ENCODE assay signal across 24 cellular contexts in genomic region chr10:66881814-66882213, GRCh38. TPM values are rescaled to one million over a fixed set of nuclear protein-coding genes. Genes with fewer than 3 reads are reported as not detected.
A peak's percentile ranks its signal among the peaks of the same experiment; 100 is the strongest.
DNase-seq lines count a peak whose midpoint lies in the region; ATAC-seq and TF ChIP-seq lines count a peak whose summit lies in the region.
"Had no signal": no experiment of that assay in that cellular context is flagged by ENCODE, and none has a peak within 500 bp of the region (broad histone marks: within the 10 kb centered on the region; RNA-seq: fewer than 3 reads in every experiment).

No MANE protein-coding gene starts in this region.

- H3K27me3 ChIP-seq in heart left ventricle, result no peaks in the 10 kb centered on the region
- H3K27me3 ChIP-seq: BE2C; BLaER1 treated with 17β-estradiol and CSF1 and Interleukin-3, amounts not matched to agents 10 nM and 100 nM had no signal

- H3K27ac ChIP-seq in heart left ventricle (peak overlapping the region in 5 of 12 donors; percentile 26 to 50 (median 37)), OCI-LY7 (ENCODE audit: low read depth, low read length, poor library complexity, severe bottlenecking) (no peak overlapping the region)
- H3K27ac ChIP-seq: A549; BLaER1 treated with 17β-estradiol and CSF1 and Interleukin-3, amounts not matched to agents 10 nM and 100 nM had no signal

- WGBS in heart left ventricle, 4 donors, result 50 to 52% (median 51%) methylated on average over 3 of the region's 3 CpGs

- no peaks in the 10 kb centered on the region for H3K9me2 ChIP-seq in OCI-LY7 (ENCODE audit: insufficient read depth, low read length)

- ATAC-seq in heart left ventricle (peak in 3 of 4 donors; percentile 34 to 47 (median 42)), left cardiac atrium (no peak), left ventricle myocardium superior (peak; percentile 66), Right ventricle myocardium inferior (no peak)
- ATAC-seq: A549, GM23338, HCT116 had no signal

- CTCF ChIA-PET in OCI-LY7 (lab: Charles Lee; ENCODE audit: unreplicated experiment), result no interaction called here

- DNase-seq in heart left ventricle (no peak), left cardiac atrium (no peak), left ventricle myocardium superior (no peak), Right ventricle myocardium inferior (ENCODE audit: missing footprints) (no peak), cerebellar cortex (ENCODE audit: low spot score) (peak; percentile 19), OCI-LY7 (ENCODE audit: low spot score) (no peak)
- no peak for DNase-seq in stimulated activated CD4-positive, alpha-beta T cell treated with anti-CD3 and anti-CD28 coated beads, Interleukin-4, amount 100 ng/mL, for 1 hour
- DNase-seq: 8988T; ACHN; AML-193; BE2C; CD4-positive, alpha-beta T cell; CD8-positive, alpha-beta memory T cell; DMS 273 treated with DMSO at 0.1 percent for 48 hours; DMS79; EL; GF-D8; H9 had no signal

- H3K36me3 ChIP-seq in heart left ventricle (no peaks in the 10 kb centered on the region), OCI-LY7 (ENCODE audit: insufficient read depth, low read length) (no peaks in the 10 kb centered on the region)
- H3K36me3 ChIP-seq: BE2C; BLaER1 treated with 17β-estradiol and CSF1 and Interleukin-3, amounts not matched to agents 10 nM and 100 nM had no signal

- TF ChIP-seq CTCF in heart left ventricle (IDR thresholded peaks at IDR 0.05), result no peak
- no peak for TF ChIP-seq CTCF in OCI-LY7 (conservative IDR thresholded peaks at IDR 0.05; ENCODE audit: low read length)

- H4K20me1 ChIP-seq in OCI-LY7 (ENCODE audit: insufficient read depth, low read length), result no peaks in the 10 kb centered on the region
- H4K20me1 ChIP-seq: BLaER1 treated with 17β-estradiol and CSF1 and Interleukin-3, amounts not matched to agents 10 nM and 100 nM had no signal

- no peaks in the 10 kb centered on the region for H3K79me2 ChIP-seq in OCI-LY7 (ENCODE audit: insufficient read depth, low read depth, low read length)

- no peak overlapping the region for H3K4me2 ChIP-seq in OCI-LY7 (ENCODE audit: low read length)
- H3K4me2 ChIP-seq: A549; BLaER1 treated with 17β-estradiol and CSF1 and Interleukin-3, amounts not matched to agents 10 nM and 100 nM; GM23338 had no signal

- no peak overlapping the region for H3K4me3 ChIP-seq in heart left ventricle
- no peak overlapping the region for H3K4me3 ChIP-seq in OCI-LY7 (ENCODE audit: low read depth, low read length, poor library complexity, severe bottlenecking)
- H3K4me3 ChIP-seq: A549; BLaER1 treated with 17β-estradiol and CSF1 and Interleukin-3, amounts not matched to agents 10 nM and 100 nM; GM23338 had no signal

- intact Hi-C loops in heart left ventricle (cut with DNase I) (no loop called here), left cardiac atrium (cut with DNase I) (no loop called here), left ventricle myocardium superior (cut with micrococcal nuclease) (no loop called here), Right ventricle myocardium inferior (cut with DNase I) (no loop called here), OCI-LY7 (cut with micrococcal nuclease; ENCODE audit: unreplicated experiment) (no loop called here)

- no peaks in the 10 kb centered on the region for H3K9me3 ChIP-seq in heart left ventricle
- H3K9me3 ChIP-seq in OCI-LY7 (ENCODE audit: low read length), result no peaks in the 10 kb centered on the region
- H3K9me3 ChIP-seq: A549; BE2C; BLaER1 treated with 17β-estradiol and CSF1 and Interleukin-3, amounts not matched to agents 10 nM and 100 nM had no signal

- POLR2A ChIA-PET in OCI-LY7 (lab: Charles Lee), result no interaction called here

- TF ChIP-seq POLR2A in heart left ventricle (IDR thresholded peaks at IDR 0.05), result no peak

- H2AFZ ChIP-seq in OCI-LY7 (ENCODE audit: low read length), result no peak overlapping the region
- H2AFZ ChIP-seq: GM23338 had no signal

- BruUV-seq in OCI-LY7 (replicated peaks; lab: Mats Ljungman, UMichigan), result no TSS peak

- H3K4me1 ChIP-seq in heart left ventricle (peaks cover 0 to 25% (median 8%) of the 10 kb centered on the region in 12 donors), OCI-LY7 (ENCODE audit: insufficient read depth, low read length, poor library complexity, severe bottlenecking) (no peaks in the 10 kb centered on the region)
- H3K4me1 ChIP-seq: A549; BE2C; BLaER1 treated with 17β-estradiol and CSF1 and Interleukin-3, amounts not matched to agents 10 nM and 100 nM had no signal

RNA-seq across cellular contexts. Expression of gene LRRTM3, which starts 44.0 kb away (rescaled TPM):
- total RNA-seq in heart left ventricle (not detected), left cardiac atrium (not detected), left ventricle myocardium superior (not detected), Right ventricle myocardium inferior (not detected), OCI-LY7 (2022) (not detected in 2 replicates)
- not detected for polyA plus RNA-seq in heart left ventricle
- not detected in 2 replicates for total RNA-seq in OCI-LY7 (2014; rRNA removed; shearing (Covaris generic))
- total RNA-seq: CD4-positive, alpha-beta T cell; CD8-positive, alpha-beta memory T cell; H4 had no signal
- polyA plus RNA-seq: A549; CD14-positive monocyte; CD8-positive, alpha-beta memory T cell had no signal

Comparison
In these comparisons a context has a peak if more than half of its experiments do, and no peak if none do; other contexts are left out.
1. ATAC-seq: peak in heart left ventricle (3 of 4) and left ventricle myocardium superior (single experiment); none in left cardiac atrium (0 of 2) and Right ventricle myocardium inferior (single experiment).